Comparison of ENCODE assay signal across 8 cellular contexts in genomic region chr15:101250331-101250730, GRCh38. TPM values are rescaled to one million over a fixed set of nuclear protein-coding genes. Genes with fewer than 3 reads are reported as not detected.
DNase-seq lines count a peak whose midpoint lies in the region; ATAC-seq, FAIRE-seq and TF ChIP-seq lines count a peak whose summit lies in the region.

No MANE protein-coding gene starts in this region.

- no peaks in the 10 kb centered on the region for H4K20me1 ChIP-seq in MM.1S (ENCODE audit: insufficient read depth, low read length)

- H3K9ac ChIP-seq in MM.1S (ENCODE audit: low read length): peak overlapping the region; percentile 82

- no peaks in the 10 kb centered on the region for H3K27me3 Mint-ChIP-seq in central memory CD8-positive, alpha-beta T cell

- peaks cover 71% of the 10 kb centered on the region for H3K79me2 ChIP-seq in MM.1S (ENCODE audit: low read length)

- peaks cover 12% of the 10 kb centered on the region for H3F3A ChIP-seq in MM.1S (ENCODE audit: insufficient read depth, low read length)

- no peak for FAIRE-seq in urothelium cell line (lab: Jason Lieb, UNC)

- peak overlapping the region; percentile 86 for H3K4me3 Mint-ChIP-seq in central memory CD8-positive, alpha-beta T cell

- H3K4me2 ChIP-seq in MM.1S (ENCODE audit: low read depth, low read length): peak overlapping the region; percentile 95

- DNase-seq in EH (ENCODE audit: low read depth): peak; percentile 83
- DNase-seq in MM.1S: no peak
- no peak for DNase-seq in central memory CD8-positive, alpha-beta T cell (ENCODE audit: low spot score in 2 of 2)
- no peak for DNase-seq in lower lobe of right lung
- peak; percentile 39 for DNase-seq in urothelium cell line (ENCODE audit: low spot score)
- DNase-seq in GF-D8 (lab: John Stamatoyannopoulos, UW): no peak
- no peak for DNase-seq in NCI-H1048 (lab: John Stamatoyannopoulos, UW)
- no peak for DNase-seq in OCI-M2 (lab: John Stamatoyannopoulos, UW; ENCODE audit: unreplicated experiment)

- H3K4me1 Mint-ChIP-seq in central memory CD8-positive, alpha-beta T cell: peaks cover 54% of the 10 kb centered on the region

- H3K4me3 ChIP-seq in MM.1S (ENCODE audit: low read length): peak overlapping the region; percentile 75
- H3K4me3 ChIP-seq in lower lobe of right lung: peak overlapping the region; percentile 91

- no peaks in the 10 kb centered on the region for H3K9me2 ChIP-seq in MM.1S (replicated peaks; ENCODE audit: insufficient read depth, low read length)

- H3K9me3 ChIP-seq in MM.1S (replicated peaks; ENCODE audit: insufficient read depth, low read length) (no peaks in the 10 kb centered on the region), lower lobe of right lung (no peaks in the 10 kb centered on the region)

- H3K4me1 ChIP-seq in MM.1S (ENCODE audit: low read length) (peaks cover 28% of the 10 kb centered on the region), lower lobe of right lung (peaks cover 61% of the 10 kb centered on the region)

- ATAC-seq in central memory CD8-positive, alpha-beta T cell (replicated peaks; ENCODE audit: extremely low read depth, poor library complexity, severe bottlenecking): no peak
- no peak for ATAC-seq in lower lobe of right lung

- intact Hi-C loops in lower lobe of right lung (cut with DNase I): loop anchor here (10.0 kb wide), 1 partner anchor 166 kb away; no protein-coding TSS in a partner anchor

- H3K27me3 ChIP-seq in MM.1S (replicated peaks; ENCODE audit: insufficient read depth, low read length) (no peaks in the 10 kb centered on the region), lower lobe of right lung (ENCODE audit: low read depth) (no peaks in the 10 kb centered on the region)

- no peaks in the 10 kb centered on the region for H3K9me3 Mint-ChIP-seq in central memory CD8-positive, alpha-beta T cell

- peaks cover 15% of the 10 kb centered on the region for H3K36me3 Mint-ChIP-seq in central memory CD8-positive, alpha-beta T cell (ENCODE audit: insufficient read depth)

- peaks cover 11% of the 10 kb centered on the region; the same call in 1 of the 2 replicates for H3K36me3 ChIP-seq in MM.1S (replicated peaks; ENCODE audit: insufficient read depth, low read length)
- H3K36me3 ChIP-seq in lower lobe of right lung: peaks cover 3% of the 10 kb centered on the region

- H2AFZ ChIP-seq in MM.1S (ENCODE audit: low read length): no peak overlapping the region

- TF ChIP-seq CTCF in MM.1S (IDR thresholded peaks at IDR 0.05; ENCODE audit: low read length) (no peak), lower lobe of right lung (IDR thresholded peaks at IDR 0.05) (no peak)

- H3K27ac ChIP-seq in MM.1S (ENCODE audit: low read length) (peak overlapping the region; percentile 43; the same call in 1 of the 2 replicates), lower lobe of right lung (peak overlapping the region; percentile 78)

- H3K27ac Mint-ChIP-seq in central memory CD8-positive, alpha-beta T cell (ENCODE audit: low read depth): peak overlapping the region; percentile 67

RNA-seq across cellular contexts. Expression of gene CHSY1, which starts 1.5 kb away (rescaled TPM):
- total RNA-seq in lower lobe of right lung: 25.6 TPM

RNA-seq across cellular contexts. Expression of gene SELENOS, which starts 27.0 kb away (rescaled TPM):
- total RNA-seq in lower lobe of right lung: 64.5 TPM

RNA-seq across cellular contexts. Expression of gene SNRPA1, which starts 44.7 kb away (rescaled TPM):
- total RNA-seq in lower lobe of right lung: 35.4 TPM

Comparison
In these comparisons a context has a peak if more than half of its experiments do, and no peak if none do; other contexts are left out.
1. DNase-seq: peak in EH (single experiment) and urothelium cell line (single experiment); none in MM.1S (single experiment), central memory CD8-positive, alpha-beta T cell (0 of 2), lower lobe of right lung (single experiment), GF-D8 (single experiment), NCI-H1048 (single experiment) and OCI-M2 (single experiment).